ENCODE assay signal across 24 cellular contexts in the genomic region with DNA sequence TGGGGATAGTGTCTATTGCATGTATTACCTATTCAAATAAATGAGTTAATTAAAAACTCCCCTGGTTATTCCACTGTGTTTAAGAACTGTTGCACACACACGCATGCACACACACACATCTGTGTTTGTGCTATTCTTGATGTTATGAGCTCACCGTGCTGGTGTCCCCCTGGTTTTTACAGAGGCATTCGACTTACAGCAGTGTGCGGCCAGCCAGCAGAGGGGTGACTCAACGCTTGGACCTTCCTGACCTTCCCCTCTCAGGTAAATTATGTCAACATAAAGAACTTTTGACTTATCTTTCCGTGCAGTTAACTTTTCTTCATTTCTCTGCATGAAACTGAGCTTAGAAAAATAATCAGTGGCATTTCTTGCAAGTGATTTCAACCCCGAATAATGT.
"Had no signal": no experiment of that assay in that cellular context is flagged by ENCODE, and none has a peak within 500 bp of the region (broad histone marks: within the 10 kb centered on the region; RNA-seq: fewer than 3 reads in every experiment).

No MANE protein-coding gene starts in this region.

- DNase-seq: effector memory CD4-positive, alpha-beta T cell; heart left ventricle; hippocampal formation; kidney glomerular epithelial cell; mammary epithelial cell; nephron progenitor cell; posterior cingulate gyrus; right cardiac atrium; stimulated activated CD4-positive, alpha-beta T cell treated with anti-CD3 and anti-CD28 coated beads, Interleukin-2, amount 100 ng/mL, for 48 hours; stimulated activated CD8-positive, alpha-beta memory T cell treated with anti-CD3 and anti-CD28 coated beads, Interleukin-4, amount 100 ng/mL, for 48 hours; stimulated activated naive CD8-positive, alpha-beta T cell treated with anti-CD3 and anti-CD28 coated beads, Interleukin-15, Interleukin-2, amounts not matched to agents 100 U/mL and 50 U/mL, for 24 hours; thyroid gland had no signal

- H3K9me3 ChIP-seq: neutrophil, suprapubic skin, thyroid gland had no signal

- H3K27ac Mint-ChIP-seq: mesothelial cell of epicardium; nephron progenitor cell; stimulated activated effector memory CD8-positive, alpha-beta T cell treated with anti-CD3 and anti-CD28 coated beads, Interleukin-12 subunit alpha, Interleukin-12 subunit beta, amount 100 ng/mL, for 72 hours; type B pancreatic cell had no signal

- H3K4me3 Mint-ChIP-seq: mesothelial cell of epicardium; nephron progenitor cell; stimulated activated effector memory CD8-positive, alpha-beta T cell treated with anti-CD3 and anti-CD28 coated beads, Interleukin-12 subunit alpha, Interleukin-12 subunit beta, amount 100 ng/mL, for 72 hours; type B pancreatic cell had no signal

- H3K27me3 Mint-ChIP-seq: type B pancreatic cell had no signal

- H3K36me3 ChIP-seq: thyroid gland had no signal

- ATAC-seq: esophagus mucosa; heart left ventricle; left lobe of liver; right cardiac atrium; stimulated activated effector memory CD8-positive, alpha-beta T cell treated with anti-CD3 and anti-CD28 coated beads, Interleukin-12 subunit alpha, Interleukin-12 subunit beta, amount 100 ng/mL, for 72 hours had no signal

- H3K27me3 ChIP-seq: heart left ventricle, neutrophil, suprapubic skin, thyroid gland had no signal

- FAIRE-seq: endometrium, frontal cortex, islet of Langerhans, urothelium cell line had no signal

- H3K27ac ChIP-seq: heart left ventricle, neutrophil, suprapubic skin, thyroid gland had no signal

- H3K4me1 Mint-ChIP-seq: mesothelial cell of epicardium; stimulated activated effector memory CD8-positive, alpha-beta T cell treated with anti-CD3 and anti-CD28 coated beads, Interleukin-12 subunit alpha, Interleukin-12 subunit beta, amount 100 ng/mL, for 72 hours had no signal

- H3K4me3 ChIP-seq: heart left ventricle, smooth muscle cell, suprapubic skin, thyroid gland had no signal

- H3K4me1 ChIP-seq: heart left ventricle, suprapubic skin, thyroid gland had no signal
